ENCODE assay signal across 21 cellular contexts in the genomic region with DNA sequence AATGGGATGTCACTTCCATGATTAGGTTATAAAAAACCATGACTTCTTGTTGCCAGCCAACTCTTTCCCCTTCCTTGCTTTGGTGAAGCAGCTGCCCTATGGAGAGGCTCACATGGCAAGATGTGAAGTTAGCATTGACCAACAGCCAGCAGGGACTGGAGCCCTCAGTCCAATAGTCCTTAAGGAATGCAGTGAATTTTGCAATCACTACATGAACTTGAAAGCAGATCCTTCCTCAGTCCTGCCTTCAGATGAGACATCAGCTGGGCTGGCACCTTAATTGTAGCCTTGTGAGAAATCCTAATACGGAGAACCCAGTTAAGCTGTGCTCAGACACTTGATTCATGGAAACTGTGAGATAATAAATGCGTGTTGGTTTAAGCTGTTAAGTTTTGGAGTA.
"Had no signal": no experiment of that assay in that cellular context is flagged by ENCODE, and none has a peak within 500 bp of the region (broad histone marks: within the 10 kb centered on the region; RNA-seq: fewer than 3 reads in every experiment).

No MANE protein-coding gene starts in this region.

- H3K4me1 Mint-ChIP-seq: activated T-helper 17 cell treated with anti-CD3 and anti-CD28 coated beads, Interleukin-2, amount 50 U/mL, for 72 hours had no signal

- H3K27me3 Mint-ChIP-seq: activated naive CD8-positive, alpha-beta T cell; activated T-cell treated with anti-CD3 and anti-CD28 coated beads, Interleukin-2, amount 50 U/mL, for 24 hours; activated T-helper 17 cell treated with anti-CD3 and anti-CD28 coated beads, Interleukin-2, amount 50 U/mL, for 72 hours had no signal

- H3K27ac ChIP-seq: adrenal gland, gastrocnemius medialis, neutrophil, parathyroid adenoma, upper lobe of right lung had no signal

- H3K4me3 ChIP-seq: adrenal gland, breast epithelium, coronary artery, gastrocnemius medialis, right lobe of liver, smooth muscle cell, upper lobe of right lung had no signal

- H3K36me3 ChIP-seq: adrenal gland, breast epithelium, gastrocnemius medialis, neutrophil, right lobe of liver, upper lobe of right lung had no signal

- DNase-seq: activated CD4-positive, alpha-beta T cell treated with anti-CD3 and anti-CD28 coated beads for 1 hour; activated CD8-positive, alpha-beta memory T cell treated with anti-CD3 and anti-CD28 coated beads, Interleukin-2, amount 50 U/mL, for 4 hours; activated T-cell treated with anti-CD3 and anti-CD28 coated beads, Interleukin-2, amount 50 U/mL, for 24 hours; adrenal gland; gastrocnemius medialis; hippocampal formation; left ventricle myocardium superior; mammary epithelial cell; stimulated activated CD4-positive, alpha-beta T cell treated with anti-CD3 and anti-CD28 coated beads, Interleukin-4, amount 100 ng/mL, for 1 hour; stimulated activated naive CD4-positive, alpha-beta T cell treated with Interleukin-2 at 50 U/mL for 16 hours; upper lobe of right lung had no signal

- H3K4me3 Mint-ChIP-seq: activated naive CD8-positive, alpha-beta T cell; activated T-cell treated with anti-CD3 and anti-CD28 coated beads, Interleukin-2, amount 50 U/mL, for 24 hours; activated T-helper 17 cell treated with anti-CD3 and anti-CD28 coated beads, Interleukin-2, amount 50 U/mL, for 72 hours; nephron; T-helper 2 cell treated with Interferon-gamma antibody and Interleukin-4, amounts not matched to agents 5 μg/mL and 100 μg/mL, for 36 hours had no signal

- H3K27me3 ChIP-seq: adrenal gland, breast epithelium, gastrocnemius medialis, neutrophil, right lobe of liver, upper lobe of right lung had no signal

- H3K9me3 Mint-ChIP-seq: nephron had no signal

- H3K4me1 ChIP-seq: breast epithelium had no signal

- H3K9me3 ChIP-seq: adrenal gland, breast epithelium, neutrophil, right lobe of liver, upper lobe of right lung had no signal

- H3K27ac Mint-ChIP-seq: activated naive CD8-positive, alpha-beta T cell; activated T-cell treated with anti-CD3 and anti-CD28 coated beads, Interleukin-2, amount 50 U/mL, for 24 hours; activated T-helper 17 cell treated with anti-CD3 and anti-CD28 coated beads, Interleukin-2, amount 50 U/mL, for 72 hours; nephron; T-helper 2 cell treated with Interferon-gamma antibody and Interleukin-4, amounts not matched to agents 5 μg/mL and 100 μg/mL, for 36 hours had no signal
